Comparison of ENCODE assay signal across 8 cellular contexts in the genomic region with DNA sequence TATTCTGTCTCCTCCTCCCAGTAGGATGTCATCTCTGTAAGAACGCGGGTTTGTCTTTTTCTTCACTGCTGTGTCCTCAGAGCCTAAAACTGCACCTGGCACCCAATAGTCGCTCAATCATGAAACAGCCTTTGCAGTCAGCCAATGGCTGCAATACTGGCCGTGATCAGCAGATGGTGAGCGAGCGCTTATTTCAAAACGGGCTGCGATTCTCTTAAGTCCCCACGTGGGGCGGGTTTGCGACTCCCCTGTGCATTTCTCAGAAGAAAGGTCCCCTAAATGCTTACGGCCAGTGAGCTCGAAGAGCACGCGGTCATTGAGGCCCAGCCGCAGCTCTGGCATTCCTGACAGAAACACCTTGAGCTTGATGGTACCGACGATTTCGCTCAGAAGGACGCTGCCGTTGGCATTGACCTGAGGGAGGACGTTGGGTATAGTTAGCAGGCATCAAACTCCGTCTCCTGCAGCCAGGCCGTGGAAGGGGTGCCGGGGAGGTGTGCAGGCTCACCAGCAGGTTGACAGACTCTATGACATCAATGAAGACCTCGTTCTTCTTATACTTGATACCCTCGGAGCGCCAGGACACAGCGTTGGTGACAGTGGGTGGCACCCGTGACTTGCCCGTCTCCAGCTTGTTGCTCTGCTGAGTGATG. TPM values are rescaled to one million over a fixed set of nuclear protein-coding genes. Genes with fewer than 3 reads are reported as not detected.
DNase-seq lines count a peak whose midpoint lies in the region; TF ChIP-seq lines count a peak whose summit lies in the region.

No MANE protein-coding gene starts in this region.

- no peak overlapping the region; the same call in 1 of the 2 replicates for H3K4me3 ChIP-seq in AG10803 (ENCODE audit: low read length)
- no peak overlapping the region for H3K4me3 ChIP-seq in H7 (ENCODE audit: insufficient read depth, low read depth, low read length)

- peaks cover 25% of the 10 kb centered on the region for H3K36me3 ChIP-seq in H7 (replicated peaks; ENCODE audit: control insufficient read depth, insufficient read depth, low read length)

- DNase-seq in AG10803 (ENCODE audit: low read depth): peak; percentile 90
- DNase-seq in H7: peak; percentile 91
- DNase-seq in NCI-H345 (lab: John Stamatoyannopoulos, UW): peak; percentile 77
- peak; percentile 73 to 91 (median 76) for DNase-seq in activated CD4-positive, CD25-positive, alpha-beta regulatory T cell (lab: John Stamatoyannopoulos, UW)
- DNase-seq in central memory CD4-positive, alpha-beta T cell: peak; percentile 80
- DNase-seq in kidney tubule cell (ENCODE audit: low spot score): peak; percentile 90
- peak; percentile 88 for DNase-seq in stimulated activated CD4-positive, alpha-beta T cell treated with anti-CD3 and anti-CD28 coated beads, Interleukin-1b, Interleukin-23, amount 100 ng/mL, for 4 hours (ENCODE audit: low read depth in 2 of 2)
- DNase-seq in 8988T: no peak

- H3K27me3 ChIP-seq in H7 (ENCODE audit: control insufficient read depth, insufficient read depth, low read length): peaks cover 2% of the 10 kb centered on the region; the same call in 1 of the 2 replicates

- peak; percentile 99 for TF ChIP-seq CTCF in AG10803 (conservative IDR thresholded peaks at IDR 0.05; ENCODE audit: low read length)

RNA-seq across cellular contexts. Expression of gene AP1M2, which starts 6.0 kb away (rescaled TPM):
- 16.4 and 23.7 TPM in 2 replicates for total RNA-seq in H7 (2014; rRNA removed; shearing (Covaris generic))

RNA-seq across cellular contexts. Expression of gene CDKN2D, which starts 12.3 kb away (rescaled TPM):
- total RNA-seq in H7 (2014; rRNA removed; shearing (Covaris generic)): 4.7 and 5.6 TPM in 2 replicates

RNA-seq across cellular contexts. Expression of gene KRI1, which starts 15.3 kb away (rescaled TPM):
- total RNA-seq in H7 (2014; rRNA removed; shearing (Covaris generic)): 19.3 and 21.6 TPM in 2 replicates

RNA-seq across cellular contexts. Expression of gene ATG4D, which starts 37.4 kb away (rescaled TPM):
- 95.6 and 105 TPM in 2 replicates for total RNA-seq in H7 (2014; rRNA removed; shearing (Covaris generic))

RNA-seq across cellular contexts. Expression of gene SLC44A2, which starts 44.2 kb away (rescaled TPM):
- total RNA-seq in H7 (2014; rRNA removed; shearing (Covaris generic)): 39.4 and 43.0 TPM in 2 replicates
